Comparison of ENCODE assay signal across 31 cellular contexts in the genomic region with DNA sequence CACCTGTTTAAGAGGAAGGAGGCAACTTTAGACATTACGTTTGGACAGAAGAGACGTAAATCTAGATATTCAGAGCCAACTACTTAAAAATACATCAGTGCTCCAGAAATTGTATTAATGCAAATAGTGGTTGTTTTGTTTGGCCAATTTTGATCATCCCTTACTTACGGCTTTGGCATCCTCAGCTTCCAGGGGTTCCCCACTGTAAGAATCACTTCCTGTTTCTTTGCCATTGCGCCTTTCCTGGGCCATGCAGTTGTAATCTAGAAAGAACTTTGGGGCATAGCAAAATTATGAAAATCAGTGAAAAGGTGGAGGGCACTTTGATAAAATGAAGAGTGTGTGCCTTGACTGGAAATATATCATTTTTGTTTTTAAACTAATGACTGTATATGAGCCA.
"Had no signal": no experiment of that assay in that cellular context is flagged by ENCODE, and none has a peak within 500 bp of the region (broad histone marks: within the 10 kb centered on the region; RNA-seq: fewer than 3 reads in every experiment).

No MANE protein-coding gene starts in this region.

- H3K9me3 Mint-ChIP-seq: activated CD8-positive, alpha-beta T cell treated with anti-CD3 and anti-CD28 coated beads for 36 hours had no signal

- H3K4me3 Mint-ChIP-seq: activated CD8-positive, alpha-beta T cell treated with anti-CD3 and anti-CD28 coated beads for 36 hours; activated naive CD4-positive, alpha-beta T cell treated with anti-CD3 and anti-CD28 coated beads, Interleukin-2, amount 10 ng/mL, durations not matched to agents 7 days and 5 days; activated naive CD8-positive, alpha-beta T cell treated with anti-CD3 and anti-CD28 coated beads, Interleukin-2, amount 10 ng/mL, durations not matched to agents 7 days and 5 days; activated T-cell treated with anti-CD3 and anti-CD28 coated beads, Interleukin-2, amount 50 U/mL, for 72 hours; central memory CD8-positive, alpha-beta T cell; dendritic cell treated with granulocyte-macrophage colony-stimulating factor and Interleukin-4, amounts not matched to agents 40 ng/mL and 50 ng/mL, for 4 days; endodermal cell; WTC11 had no signal

- FAIRE-seq: astrocyte, bronchial epithelial cell, frontal cortex, TTC549 had no signal

- ATAC-seq: activated CD4-positive, CD25-positive, alpha-beta regulatory T cell treated with anti-CD3 and anti-CD28 coated beads, Interleukin-2, amount 50 U/mL, for 24 hours; activated CD8-positive, alpha-beta T cell treated with anti-CD3 and anti-CD28 coated beads for 36 hours; activated naive CD4-positive, alpha-beta T cell treated with anti-CD3 and anti-CD28 coated beads, Interleukin-2, amount 50 U/mL, for 72 hours; activated T-cell treated with anti-CD3 and anti-CD28 coated beads, Interleukin-2, amount 50 U/mL, for 72 hours; esophagus mucosa; heart right ventricle; WTC11 had no signal

- H3K27me3 Mint-ChIP-seq: activated naive CD4-positive, alpha-beta T cell treated with anti-CD3 and anti-CD28 coated beads, Interleukin-2, amount 10 ng/mL, durations not matched to agents 7 days and 5 days; activated naive CD8-positive, alpha-beta T cell treated with anti-CD3 and anti-CD28 coated beads, Interleukin-2, amount 10 ng/mL, durations not matched to agents 7 days and 5 days; central memory CD8-positive, alpha-beta T cell; dendritic cell treated with granulocyte-macrophage colony-stimulating factor and Interleukin-4, amounts not matched to agents 40 ng/mL and 50 ng/mL, for 4 days had no signal

- DNase-seq: activated CD4-positive, alpha-beta T cell treated with anti-CD3 and anti-CD28 coated beads for 48 hours; activated CD4-positive, alpha-beta T cell treated with anti-CD3 and anti-CD28 coated beads, Interleukin-2, amount 50 U/mL, for 1 hour; activated CD4-positive, alpha-beta T cell treated with anti-CD3 and anti-CD28 coated beads, Interleukin-2, amount 50 U/mL, for 48 hours; activated CD8-positive, alpha-beta memory T cell treated with anti-CD3 and anti-CD28 coated beads for 24 hours; activated CD8-positive, alpha-beta memory T cell treated with anti-CD3 and anti-CD28 coated beads, Interleukin-2, amount 50 U/mL, for 4 hours; activated CD8-positive, alpha-beta T cell treated with anti-CD3 and anti-CD28 coated beads for 36 hours; activated gamma-delta T cell; activated naive CD4-positive, alpha-beta T cell; activated naive CD4-positive, alpha-beta T cell treated with anti-CD3 and anti-CD28 coated beads, Interleukin-2, amount 10 ng/mL, durations not matched to agents 7 days and 5 days; activated naive CD8-positive, alpha-beta T cell treated with anti-CD3 and anti-CD28 coated beads, Interleukin-2, amount 10 ng/mL, durations not matched to agents 7 days and 5 days; activated T-cell treated with anti-CD3 and anti-CD28 coated beads, Interleukin-2, amount 50 U/mL, for 1 hour; activated T-cell treated with anti-CD3 and anti-CD28 coated beads, Interleukin-2, amount 50 U/mL, for 72 hours; amniotic stem cell; anterior cingulate cortex; brain microvascular endothelial cell; dorsolateral prefrontal cortex; effector memory CD4-positive, alpha-beta T cell; endodermal cell; foreskin fibroblast; heart right ventricle; T-helper 2 cell had no signal

- H3K27ac Mint-ChIP-seq: activated CD8-positive, alpha-beta T cell treated with anti-CD3 and anti-CD28 coated beads for 36 hours; activated naive CD4-positive, alpha-beta T cell treated with anti-CD3 and anti-CD28 coated beads, Interleukin-2, amount 10 ng/mL, durations not matched to agents 7 days and 5 days; activated naive CD4-positive, alpha-beta T cell treated with anti-CD3 and anti-CD28 coated beads, Interleukin-2, amount 50 U/mL, for 72 hours; activated naive CD8-positive, alpha-beta T cell treated with anti-CD3 and anti-CD28 coated beads, Interleukin-2, amount 10 ng/mL, durations not matched to agents 7 days and 5 days; activated T-cell treated with anti-CD3 and anti-CD28 coated beads, Interleukin-2, amount 50 U/mL, for 72 hours; dendritic cell treated with granulocyte-macrophage colony-stimulating factor and Interleukin-4, amounts not matched to agents 40 ng/mL and 50 ng/mL, for 4 days; endodermal cell; WTC11 had no signal

- H3K36me3 Mint-ChIP-seq: activated naive CD4-positive, alpha-beta T cell treated with anti-CD3 and anti-CD28 coated beads, Interleukin-2, amount 10 ng/mL, durations not matched to agents 7 days and 5 days; activated naive CD8-positive, alpha-beta T cell treated with anti-CD3 and anti-CD28 coated beads, Interleukin-2, amount 10 ng/mL, durations not matched to agents 7 days and 5 days had no signal

- H3K4me1 Mint-ChIP-seq: activated naive CD4-positive, alpha-beta T cell treated with anti-CD3 and anti-CD28 coated beads, Interleukin-2, amount 10 ng/mL, durations not matched to agents 7 days and 5 days; activated naive CD8-positive, alpha-beta T cell treated with anti-CD3 and anti-CD28 coated beads, Interleukin-2, amount 10 ng/mL, durations not matched to agents 7 days and 5 days; central memory CD8-positive, alpha-beta T cell; endodermal cell had no signal
